ENCODE assay signal across 20 cellular contexts in genomic region chr17:82070611-82071010, GRCh38. TPM values are rescaled to one million over a fixed set of nuclear protein-coding genes. Genes with fewer than 3 reads are reported as not detected.
DNase-seq lines count a peak whose midpoint lies in the region; ATAC-seq and TF ChIP-seq lines count a peak whose summit lies in the region.
"Had no signal": no experiment of that assay in that cellular context is flagged by ENCODE, and none has a peak within 500 bp of the region (broad histone marks: within the 10 kb centered on the region; RNA-seq: fewer than 3 reads in every experiment).

No MANE protein-coding gene starts in this region.

- CTCF ChIA-PET in activated naive CD4-positive, alpha-beta T cell treated with anti-CD3 and anti-CD28 coated beads for 36 hours (lab: Charles Lee), result interaction anchor here (0.6 to 0.7 kb wide), 2 partner anchors 11 to 370 kb away, joined by 3 to 4 read pairs; no protein-coding TSS in a partner anchor
- CTCF ChIA-PET in HEK293T (lab: Yijun Ruan, JAX), result no interaction called here

- no peak overlapping the region for H3K4me3 Mint-ChIP-seq in activated naive CD4-positive, alpha-beta T cell treated with anti-CD3 and anti-CD28 coated beads for 36 hours
- H3K4me3 Mint-ChIP-seq in CD4-positive, CD25-positive, alpha-beta regulatory T cell, result no peak overlapping the region
- peak overlapping the region; percentile 22 for H3K4me3 Mint-ChIP-seq in neural crest cell
- H3K4me3 Mint-ChIP-seq: CD14-positive monocyte; CD4-positive, alpha-beta T cell; CD8-positive, alpha-beta T cell had no signal

- no peaks in the 10 kb centered on the region for H3K36me3 ChIP-seq in CD4-positive, CD25-positive, alpha-beta regulatory T cell (ENCODE audit: control insufficient read depth, insufficient read depth, low read length)
- H3K36me3 ChIP-seq: BE2C, BLaER1 had no signal

- peaks cover 7% of the 10 kb centered on the region for H3K4me1 ChIP-seq in CD4-positive, CD25-positive, alpha-beta regulatory T cell (ENCODE audit: control insufficient read depth, insufficient read depth, low read length, poor library complexity, severe bottlenecking)
- H3K4me1 ChIP-seq: BE2C had no signal

- H3K36me3 Mint-ChIP-seq in activated naive CD4-positive, alpha-beta T cell treated with anti-CD3 and anti-CD28 coated beads for 36 hours (ENCODE audit: low read depth), result no peaks in the 10 kb centered on the region
- no peaks in the 10 kb centered on the region for H3K36me3 Mint-ChIP-seq in CD4-positive, CD25-positive, alpha-beta regulatory T cell
- H3K36me3 Mint-ChIP-seq in neural crest cell (ENCODE audit: low read depth), result no peaks in the 10 kb centered on the region
- H3K36me3 Mint-ChIP-seq: CD14-positive monocyte; CD8-positive, alpha-beta T cell had no signal

- no peaks in the 10 kb centered on the region for H3K9me3 Mint-ChIP-seq in activated naive CD4-positive, alpha-beta T cell treated with anti-CD3 and anti-CD28 coated beads for 36 hours
- no peaks in the 10 kb centered on the region for H3K9me3 Mint-ChIP-seq in CD4-positive, CD25-positive, alpha-beta regulatory T cell
- no peaks in the 10 kb centered on the region for H3K9me3 Mint-ChIP-seq in neural crest cell
- H3K9me3 Mint-ChIP-seq: CD4-positive, alpha-beta T cell; CD8-positive, alpha-beta T cell had no signal

- no peaks in the 10 kb centered on the region for H3K27me3 Mint-ChIP-seq in activated naive CD4-positive, alpha-beta T cell treated with anti-CD3 and anti-CD28 coated beads for 36 hours (ENCODE audit: low read depth)
- peaks cover 19% of the 10 kb centered on the region for H3K27me3 Mint-ChIP-seq in CD4-positive, CD25-positive, alpha-beta regulatory T cell
- H3K27me3 Mint-ChIP-seq in neural crest cell (ENCODE audit: low read depth), result peaks cover 26% of the 10 kb centered on the region
- H3K27me3 Mint-ChIP-seq: CD4-positive, alpha-beta T cell had no signal

- no peaks in the 10 kb centered on the region for H3K9me3 ChIP-seq in CD4-positive, CD25-positive, alpha-beta regulatory T cell (ENCODE audit: control insufficient read depth in 2 of 2, low read length in 2 of 2)
- H3K9me3 ChIP-seq: A549, BE2C, BLaER1, Caco-2 had no signal

- no peak overlapping the region for H3K4me3 ChIP-seq in CD4-positive, CD25-positive, alpha-beta regulatory T cell (ENCODE audit: low read depth, low read length)
- H3K4me3 ChIP-seq: A549, BLaER1, GM12878 had no signal

- DNase-seq in activated naive CD4-positive, alpha-beta T cell treated with anti-CD3 and anti-CD28 coated beads for 36 hours, result no peak
- no peak for DNase-seq in activated naive CD4-positive, alpha-beta T cell (lab: John Stamatoyannopoulos, UW)
- DNase-seq in CD4-positive, CD25-positive, alpha-beta regulatory T cell, result no peak
- DNase-seq in HEK293T (ENCODE audit: extremely low spot score) (no peak), neural crest cell (ENCODE audit: low read depth, low spot score) (no peak), GF-D8 (lab: John Stamatoyannopoulos, UW) (no peak), mucosa of gallbladder (ENCODE audit: low spot score) (no peak)
- DNase-seq: BE2C; C1 segment of cervical spinal cord; Caco-2; Calu3; CD4-positive, alpha-beta T cell; CD8-positive, alpha-beta T cell; DMS79 treated with DMSO at 0.1 percent for 48 hours had no signal

- no peak for TF ChIP-seq CTCF in neural crest cell (conservative IDR thresholded peaks at IDR 0.05)

- H3K4me1 Mint-ChIP-seq in activated naive CD4-positive, alpha-beta T cell treated with anti-CD3 and anti-CD28 coated beads for 36 hours (ENCODE audit: low read depth), result peaks cover 7% of the 10 kb centered on the region
- H3K4me1 Mint-ChIP-seq in CD4-positive, CD25-positive, alpha-beta regulatory T cell, result peaks cover 0 to 10% (median 3%) of the 10 kb centered on the region in 4 donors
- H3K4me1 Mint-ChIP-seq in neural crest cell, result no peaks in the 10 kb centered on the region

- peak overlapping the region; percentile 26 for H3K27ac Mint-ChIP-seq in activated naive CD4-positive, alpha-beta T cell treated with anti-CD3 and anti-CD28 coated beads for 36 hours
- peak overlapping the region in 2 of 3 donors; percentile 2 to 89 for H3K27ac Mint-ChIP-seq in CD4-positive, CD25-positive, alpha-beta regulatory T cell
- no peak overlapping the region for H3K27ac Mint-ChIP-seq in neural crest cell (ENCODE audit: unreplicated experiment)
- H3K27ac Mint-ChIP-seq: CD4-positive, alpha-beta T cell; CD8-positive, alpha-beta T cell had no signal

- no peaks in the 10 kb centered on the region for H3K27me3 ChIP-seq in CD4-positive, CD25-positive, alpha-beta regulatory T cell (ENCODE audit: control insufficient read depth, insufficient read depth, low read length)
- H3K27me3 ChIP-seq: BE2C, BLaER1 had no signal

- H3K27ac ChIP-seq in CD4-positive, CD25-positive, alpha-beta regulatory T cell (ENCODE audit: insufficient read depth, low read length, poor library complexity, severe bottlenecking), result no peak overlapping the region
- H3K27ac ChIP-seq: 22Rv1, A549, BLaER1 had no signal

- no peak for ATAC-seq in CD4-positive, CD25-positive, alpha-beta regulatory T cell (ENCODE audit: low read depth in 2 of 2)
- ATAC-seq in HG03442 (IDR thresholded peaks at IDR 0.05; ENCODE audit: unreplicated experiment), result no peak
- ATAC-seq: A549; CD8-positive, alpha-beta T cell; GM12878 had no signal

- intact Hi-C loops in activated naive CD4-positive, alpha-beta T cell treated with anti-CD3 and anti-CD28 coated beads for 36 hours (cut with micrococcal nuclease), result no loop called here

- POLR2A ChIA-PET in HEK293T (lab: Yijun Ruan, JAX), result interaction anchor here (1.8 kb wide), 2 partner anchors 14 to 28 kb away, joined by 3 to 4 read pairs; no protein-coding TSS in a partner anchor

TF ChIP-seq in HEK293T, 16 proteins besides CTCF, POLR2A, EP300 and RAD21:
- TF ChIP-seq L3MBTL2 (conservative IDR thresholded peaks at IDR 0.05) (no peak), LEF1 (IDR thresholded peaks at IDR 0.05; ENCODE audit: borderline replicate concordance) (no peak)
- TF ChIP-seq, protein P1, sequence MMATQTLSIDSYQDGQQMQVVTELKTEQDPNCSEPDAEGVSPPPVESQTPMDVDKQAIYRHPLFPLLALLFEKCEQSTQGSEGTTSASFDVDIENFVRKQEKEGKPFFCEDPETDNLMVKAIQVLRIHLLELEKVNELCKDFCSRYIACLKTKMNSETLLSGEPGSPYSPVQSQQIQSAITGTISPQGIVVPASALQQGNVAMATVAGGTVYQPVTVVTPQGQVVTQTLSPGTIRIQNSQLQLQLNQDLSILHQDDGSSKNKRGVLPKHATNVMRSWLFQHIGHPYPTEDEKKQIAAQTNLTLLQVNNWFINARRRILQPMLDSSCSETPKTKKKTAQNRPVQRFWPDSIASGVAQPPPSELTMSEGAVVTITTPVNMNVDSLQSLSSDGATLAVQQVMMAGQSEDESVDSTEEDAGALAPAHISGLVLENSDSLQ (IDR thresholded peaks at IDR 0.05), result peak; percentile 90

RNA-seq across cellular contexts. Expression of gene DUS1L, which starts 5.0 kb away (rescaled TPM):
- total RNA-seq in activated naive CD4-positive, alpha-beta T cell treated with anti-CD3 and anti-CD28 coated beads for 36 hours, result 100 to 1,000 TPM; 132 to 133 TPM
- 128 TPM for total RNA-seq in CD4-positive, CD25-positive, alpha-beta regulatory T cell
- polyA plus RNA-seq in CD4-positive, CD25-positive, alpha-beta regulatory T cell, result 10 to 100 TPM; 49.3 to 91.5 (median 62.3) TPM
- total RNA-seq in neural crest cell (126 and 131 TPM in 2 replicates), mucosa of gallbladder (92.4 TPM)

RNA-seq across cellular contexts. Expression of gene GPS1, which starts 18.9 kb away (rescaled TPM):
- 10 to 100 TPM; 91.0 to 91.3 TPM for total RNA-seq in activated naive CD4-positive, alpha-beta T cell treated with anti-CD3 and anti-CD28 coated beads for 36 hours
- 87.5 TPM for total RNA-seq in CD4-positive, CD25-positive, alpha-beta regulatory T cell
- 100 to 1,000 TPM; 128 to 170 (median 162) TPM for polyA plus RNA-seq in CD4-positive, CD25-positive, alpha-beta regulatory T cell
- total RNA-seq in neural crest cell (154 and 156 TPM in 2 replicates), mucosa of gallbladder (107 TPM)

RNA-seq across cellular contexts. Expression of gene RFNG, which starts 19.0 kb away (rescaled TPM):
- 10 to 100 TPM; 17.6 to 18.0 TPM for total RNA-seq in activated naive CD4-positive, alpha-beta T cell treated with anti-CD3 and anti-CD28 coated beads for 36 hours
- total RNA-seq in CD4-positive, CD25-positive, alpha-beta regulatory T cell, result 35.1 TPM
- polyA plus RNA-seq in CD4-positive, CD25-positive, alpha-beta regulatory T cell, result 1 to 10 TPM; 3.2 to 5.6 (median 4.4) TPM
- total RNA-seq in neural crest cell (44.5 and 46.0 TPM in 2 replicates), mucosa of gallbladder (51.6 TPM)

RNA-seq across cellular contexts. Expression of gene FASN, which starts 27.4 kb away (rescaled TPM):
- total RNA-seq in activated naive CD4-positive, alpha-beta T cell treated with anti-CD3 and anti-CD28 coated beads for 36 hours, result 100 to 1,000 TPM; 183 to 195 TPM
- 153 TPM for total RNA-seq in CD4-positive, CD25-positive, alpha-beta regulatory T cell
- under 1 TPM; 0.23 to 0.93 (median 0.59) TPM for polyA plus RNA-seq in CD4-positive, CD25-positive, alpha-beta regulatory T cell
- total RNA-seq in neural crest cell (816 and 839 TPM in 2 replicates), mucosa of gallbladder (181 TPM)

RNA-seq across cellular contexts. Expression of gene DCXR, which starts 33.1 kb away (rescaled TPM):
- 100 to 1,000 TPM; 139 to 146 TPM for total RNA-seq in activated naive CD4-positive, alpha-beta T cell treated with anti-CD3 and anti-CD28 coated beads for 36 hours
- 96.9 TPM for total RNA-seq in CD4-positive, CD25-positive, alpha-beta regulatory T cell
- polyA plus RNA-seq in CD4-positive, CD25-positive, alpha-beta regulatory T cell, result 100 to 1,000 TPM; 125 to 150 (median 131) TPM
- total RNA-seq in neural crest cell (198 and 199 TPM in 2 replicates), mucosa of gallbladder (102 TPM)
